Comparison of ENCODE assay signal across 8 cellular contexts in the genomic region with DNA sequence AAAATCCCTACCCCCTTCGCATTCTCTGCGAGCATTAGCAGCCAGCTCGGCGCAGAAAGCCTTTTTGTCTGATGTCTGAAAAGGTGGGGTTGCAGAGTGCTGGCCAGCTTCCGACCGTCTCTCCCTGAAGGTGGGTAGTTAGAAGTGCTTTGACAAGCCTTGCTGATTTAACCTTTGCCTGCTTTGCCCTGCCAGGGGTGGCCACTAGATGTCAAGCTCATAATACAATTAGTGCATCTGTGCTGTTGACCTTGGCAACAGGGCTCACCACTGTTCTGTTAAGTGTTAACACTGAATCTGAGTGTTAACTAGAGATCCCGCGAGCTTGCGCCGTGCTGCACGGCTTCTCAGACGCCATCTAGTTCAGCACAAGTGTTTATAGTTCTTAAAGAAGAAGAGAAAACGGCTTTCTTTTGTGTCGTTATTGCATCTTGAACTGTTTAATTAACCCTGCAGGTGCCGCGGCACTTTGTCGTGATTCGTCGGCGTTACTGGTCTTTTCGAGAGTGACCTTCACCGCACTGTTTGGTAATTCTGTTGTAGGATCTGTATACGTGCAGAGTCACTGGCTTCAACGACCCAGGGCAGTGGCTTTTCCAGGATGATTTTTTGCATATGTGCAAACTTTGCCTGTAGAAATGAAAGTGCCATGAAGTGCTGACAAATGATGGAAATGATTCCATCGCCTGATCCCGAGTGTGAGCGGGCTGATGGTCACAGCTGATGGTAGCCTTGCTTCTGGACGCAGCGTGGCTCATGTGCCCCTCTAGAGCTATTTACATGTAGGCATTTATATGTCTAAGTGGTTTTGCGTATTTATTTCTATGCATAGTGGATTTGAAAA. TPM values are rescaled to one million over a fixed set of nuclear protein-coding genes. Genes with fewer than 3 reads are reported as not detected.
DNase-seq lines count a peak whose midpoint lies in the region; ATAC-seq and TF ChIP-seq lines count a peak whose summit lies in the region.

No MANE protein-coding gene starts in this region.

- no peaks in the 10 kb centered on the region for H3K9me3 ChIP-seq in OCI-LY7 (ENCODE audit: low read length)
- H3K9me3 ChIP-seq in smooth muscle cell (replicated peaks; ENCODE audit: low read depth): no peaks in the 10 kb centered on the region

- H3F3A ChIP-seq in smooth muscle cell (ENCODE audit: low read depth): no peaks in the 10 kb centered on the region

- H3K27me3 ChIP-seq in smooth muscle cell (ENCODE audit: low read depth): peaks cover 46% of the 10 kb centered on the region

- POLR2A ChIA-PET in OCI-LY7 (lab: Charles Lee): interaction anchor here (0.6 kb wide), 1 partner anchor 73 kb away, joined by 3 read pairs; no protein-coding TSS in a partner anchor

- H2AFZ ChIP-seq in OCI-LY7 (ENCODE audit: low read length) (no peak overlapping the region), smooth muscle cell (ENCODE audit: low read depth) (peak overlapping the region; percentile 85)

- H3K4me3 ChIP-seq in OCI-LY7 (ENCODE audit: low read depth, low read length, poor library complexity, severe bottlenecking) (no peak overlapping the region), fibroblast of pulmonary artery (replicated peaks; ENCODE audit: low read depth, low read length) (no peak overlapping the region), smooth muscle cell (peak overlapping the region; percentile 39)

- DNase-seq in NCI-H82 (lab: John Stamatoyannopoulos, UW) (peak; percentile 58), NCI-H82 treated with DMSO at 0.1 percent for 48 hours (lab: John Stamatoyannopoulos, UW; ENCODE audit: unreplicated experiment) (no peak), OCI-LY7 (ENCODE audit: low spot score) (peak; percentile 53), fibroblast of pulmonary artery (ENCODE audit: low read depth) (peak; percentile 29), smooth muscle cell (lab: John Stamatoyannopoulos, UW; ENCODE audit: unreplicated experiment) (no peak), hippocampal formation (lab: John Stamatoyannopoulos, UW) (no peak), cerebellar nuclear complex (lab: John Stamatoyannopoulos, UW) (no peak)

- H3K36me3 ChIP-seq in OCI-LY7 (ENCODE audit: insufficient read depth, low read length) (no peaks in the 10 kb centered on the region), smooth muscle cell (ENCODE audit: low read depth) (no peaks in the 10 kb centered on the region)

- BruUV-seq in OCI-LY7 (replicated peaks; lab: Mats Ljungman, UMichigan): no TSS peak

- peak; percentile 63 for TF ChIP-seq CTCF in OCI-LY7 (conservative IDR thresholded peaks at IDR 0.05; ENCODE audit: low read length)
- no peak for TF ChIP-seq CTCF in fibroblast of pulmonary artery (IDR thresholded peaks at IDR 0.05; ENCODE audit: low read length, missing control alignments)
- peak; percentile 9 for TF ChIP-seq CTCF in smooth muscle cell (IDR thresholded peaks at IDR 0.05; ENCODE audit: borderline replicate concordance, insufficient read depth, poor library complexity, severe bottlenecking)

- no peaks in the 10 kb centered on the region for H3K4me1 ChIP-seq in OCI-LY7 (ENCODE audit: insufficient read depth, low read length, poor library complexity, severe bottlenecking)
- H3K4me1 ChIP-seq in smooth muscle cell (ENCODE audit: low read depth): peaks cover 46% of the 10 kb centered on the region

- H3K27ac ChIP-seq in OCI-LY7 (ENCODE audit: low read depth, low read length, poor library complexity, severe bottlenecking): no peak overlapping the region
- no peak overlapping the region for H3K27ac ChIP-seq in smooth muscle cell (ENCODE audit: low read depth)

- no peak overlapping the region for H3K9ac ChIP-seq in smooth muscle cell (ENCODE audit: low read depth)

- no peaks in the 10 kb centered on the region for H3K79me2 ChIP-seq in OCI-LY7 (ENCODE audit: insufficient read depth, low read depth, low read length)
- peaks cover 11% of the 10 kb centered on the region for H3K79me2 ChIP-seq in smooth muscle cell (ENCODE audit: low read depth)

- H3K4me2 ChIP-seq in OCI-LY7 (ENCODE audit: low read length) (no peak overlapping the region), smooth muscle cell (peak overlapping the region; percentile 83)

- 25% methylated on average over 30 of the region's 30 CpGs for WGBS in smooth muscle cell (ENCODE audit: low lambda C conversion rate)

- CTCF ChIA-PET in OCI-LY7 (lab: Charles Lee; ENCODE audit: unreplicated experiment): no interaction called here

- no peaks in the 10 kb centered on the region for H4K20me1 ChIP-seq in OCI-LY7 (ENCODE audit: insufficient read depth, low read length)
- H4K20me1 ChIP-seq in smooth muscle cell (ENCODE audit: low read depth): no peaks in the 10 kb centered on the region

- H3K9me2 ChIP-seq in OCI-LY7 (ENCODE audit: insufficient read depth, low read length): no peaks in the 10 kb centered on the region

- intact Hi-C loops in OCI-LY7 (cut with micrococcal nuclease; ENCODE audit: unreplicated experiment): loop anchor here (1.0 to 5.0 kb wide), 3 partner anchors 259 to 392 kb away; no protein-coding TSS in a partner anchor

- peak; percentile 64 for ATAC-seq in HG03342 (IDR thresholded peaks at IDR 0.05; ENCODE audit: unreplicated experiment)

RNA-seq across cellular contexts. Expression of a gene that starts 5.5 kb away (rescaled TPM):
- total RNA-seq in OCI-LY7 (2014; rRNA removed; shearing (Covaris generic)): not detected in 2 replicates
- total RNA-seq in OCI-LY7 (2022) (not detected in 2 replicates), smooth muscle cell (0.81 and 3.2 TPM in 2 replicates)
- 1.00 and 1.2 TPM in 2 replicates for polyA plus RNA-seq in smooth muscle cell

Comparison
In these comparisons a context has a peak if more than half of its experiments do, and no peak if none do; other contexts are left out.
1. DNase-seq: peak in NCI-H82 (single experiment), OCI-LY7 (single experiment) and fibroblast of pulmonary artery (single experiment); none in NCI-H82 treated with DMSO at 0.1 percent for 48 hours (single experiment), smooth muscle cell (single experiment), hippocampal formation (0 of 2) and cerebellar nuclear complex (0 of 2).